Comparison of ENCODE assay signal across 19 cellular contexts in the genomic region with DNA sequence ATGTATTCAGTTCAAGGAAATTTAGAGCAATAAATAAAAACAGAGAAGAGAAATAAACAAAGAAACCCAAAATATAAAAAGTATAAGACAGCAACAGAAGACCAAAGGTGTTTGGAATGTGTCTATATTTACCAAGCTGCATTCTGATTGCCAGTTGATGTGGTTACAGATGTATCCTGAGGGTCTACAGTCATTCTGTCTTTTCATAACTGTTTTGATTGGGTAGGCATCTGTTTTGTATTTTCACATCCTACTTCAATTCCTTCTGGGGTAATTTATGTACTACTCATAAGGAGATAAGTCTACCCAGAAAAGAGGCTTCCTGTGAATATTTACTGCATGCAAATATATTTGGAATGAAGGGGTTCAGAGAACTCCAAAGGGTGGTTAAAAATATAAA.
DNase-seq lines count a peak whose midpoint lies in the region; ATAC-seq and TF ChIP-seq lines count a peak whose summit lies in the region.
"Had no signal": no experiment of that assay in that cellular context is flagged by ENCODE, and none has a peak within 500 bp of the region (broad histone marks: within the 10 kb centered on the region; RNA-seq: fewer than 3 reads in every experiment).

No MANE protein-coding gene starts in this region.

- H3K27me3 ChIP-seq in KMS-11 (ENCODE audit: insufficient read depth, low read depth) (no peaks in the 10 kb centered on the region), transverse colon (no peaks in the 10 kb centered on the region)
- H3K27me3 ChIP-seq: SJSA1 had no signal

- H3K4me1 Mint-ChIP-seq in endothelial cell (ENCODE audit: unreplicated experiment), result no peaks in the 10 kb centered on the region
- H3K4me1 Mint-ChIP-seq: B cell; CD4-positive, CD25-positive, alpha-beta regulatory T cell; T-helper 17 cell had no signal

- in situ Hi-C loops in transverse colon (cut with MboI; ENCODE audit: low pct_ligation_motif_present in 1 of 4, low pct_unique_long_range_greater_than_20kb in 1 of 4, low sequenced_read_pairs in 3 of 4), result no loop called here

- H3K27me3 Mint-ChIP-seq in endothelial cell (ENCODE audit: unreplicated experiment), result no peaks in the 10 kb centered on the region
- H3K27me3 Mint-ChIP-seq: B cell; CD4-positive, CD25-positive, alpha-beta regulatory T cell; T-helper 17 cell had no signal

- no peak for ATAC-seq in SK-N-SH treated with all-trans-retinoic acid at 6 μM for 48 hours
- ATAC-seq: HCT116, T-helper 17 cell had no signal

- H3K9ac ChIP-seq in KMS-11, result no peak overlapping the region

- no peaks in the 10 kb centered on the region for H3K9me3 ChIP-seq in OCI-LY7 (ENCODE audit: low read length)
- H3K9me3 ChIP-seq in transverse colon, result no peaks in the 10 kb centered on the region
- H3K9me3 ChIP-seq: SJSA1 had no signal

- TF ChIP-seq CTCF in KMS-11 (conservative IDR thresholded peaks at IDR 0.05; ENCODE audit: low read depth, low read length) (no peak), OCI-LY7 (conservative IDR thresholded peaks at IDR 0.05; ENCODE audit: low read length) (no peak), transverse colon (IDR thresholded peaks at IDR 0.05) (no peak), endothelial cell (IDR thresholded peaks at IDR 0.05; ENCODE audit: unreplicated experiment) (no peak)

- H3K9me3 Mint-ChIP-seq in endothelial cell (ENCODE audit: unreplicated experiment), result no peaks in the 10 kb centered on the region

- H3K9me2 ChIP-seq in OCI-LY7 (ENCODE audit: insufficient read depth, low read length), result no peaks in the 10 kb centered on the region

- POLR2A ChIA-PET in OCI-LY7 (lab: Charles Lee), result no interaction called here

- no peaks in the 10 kb centered on the region for H3K79me2 ChIP-seq in KMS-11 (ENCODE audit: insufficient read depth, low read depth)
- no peaks in the 10 kb centered on the region for H3K79me2 ChIP-seq in OCI-LY7 (ENCODE audit: insufficient read depth, low read depth, low read length)

- no peak for TF ChIP-seq POLR2A in transverse colon (IDR thresholded peaks at IDR 0.05)

- H3K36me3 ChIP-seq in KMS-11 (ENCODE audit: insufficient read depth) (no peaks in the 10 kb centered on the region), OCI-LY7 (ENCODE audit: insufficient read depth, low read length) (no peaks in the 10 kb centered on the region), transverse colon (no peaks in the 10 kb centered on the region)
- H3K36me3 ChIP-seq: SJSA1 had no signal

- no peak overlapping the region for H3K4me3 Mint-ChIP-seq in endothelial cell (ENCODE audit: unreplicated experiment)
- H3K4me3 Mint-ChIP-seq: B cell; CD4-positive, CD25-positive, alpha-beta regulatory T cell; T-helper 17 cell had no signal

- H2AFZ ChIP-seq in KMS-11 (ENCODE audit: low read depth) (no peak overlapping the region), OCI-LY7 (ENCODE audit: low read length) (no peak overlapping the region)

- no TSS peak for BruUV-seq in OCI-LY7 (replicated peaks; lab: Mats Ljungman, UMichigan)

- H3K27ac ChIP-seq in KMS-11 (peak overlapping the region; percentile 47; the same call in 1 of the 2 replicates), OCI-LY7 (ENCODE audit: low read depth, low read length, poor library complexity, severe bottlenecking) (peak overlapping the region; percentile 30), transverse colon (no peak overlapping the region)
- H3K27ac ChIP-seq: SJSA1 had no signal

- H3K4me2 ChIP-seq in KMS-11, result peak overlapping the region; percentile 59
- no peak overlapping the region for H3K4me2 ChIP-seq in OCI-LY7 (ENCODE audit: low read length)

- intact Hi-C loops in OCI-LY7 (cut with micrococcal nuclease; ENCODE audit: unreplicated experiment) (no loop called here), transverse colon (cut with DNase I; ENCODE audit: low total_unique reads) (no loop called here)

- DNase-seq in OCI-LY7 (ENCODE audit: low spot score) (no peak), Ammon's horn (ENCODE audit: low spot score) (no peak), transverse colon (no peak), NCI-H526 treated with DMSO at 0.1 percent for 48 hours (lab: John Stamatoyannopoulos, UW) (no peak), endothelial cell (ENCODE audit: low spot score) (no peak)
- DNase-seq: CD4-positive, CD25-positive, alpha-beta regulatory T cell; IMR-90; Karpas-422; NCI-H2029; NCI-H69; Right ventricle myocardium superior; SW 1271; T-helper 17 cell; T1000 had no signal

- peak overlapping the region; percentile 62 for H3K4me3 ChIP-seq in KMS-11 (IDR thresholded peaks at IDR 0.05; ENCODE audit: insufficient read depth, low read depth, low read length)
- no peak overlapping the region for H3K4me3 ChIP-seq in OCI-LY7 (ENCODE audit: low read depth, low read length, poor library complexity, severe bottlenecking)
- no peak overlapping the region for H3K4me3 ChIP-seq in transverse colon
- H3K4me3 ChIP-seq: SJSA1 had no signal

- no peaks in the 10 kb centered on the region for H4K20me1 ChIP-seq in KMS-11 (ENCODE audit: insufficient read depth)
- H4K20me1 ChIP-seq in OCI-LY7 (ENCODE audit: insufficient read depth, low read length), result no peaks in the 10 kb centered on the region

- no peaks in the 10 kb centered on the region for H3K36me3 Mint-ChIP-seq in endothelial cell (ENCODE audit: low read depth, unreplicated experiment)
- H3K36me3 Mint-ChIP-seq: CD4-positive, CD25-positive, alpha-beta regulatory T cell had no signal

- no peak for TF ChIP-seq EP300 in transverse colon (IDR thresholded peaks at IDR 0.05; ENCODE audit: low read depth)

- H3K4me1 ChIP-seq in KMS-11 (ENCODE audit: low read depth, poor library complexity, severe bottlenecking) (peaks cover 38% of the 10 kb centered on the region), OCI-LY7 (ENCODE audit: insufficient read depth, low read length, poor library complexity, severe bottlenecking) (no peaks in the 10 kb centered on the region), transverse colon (no peaks in the 10 kb centered on the region)
- H3K4me1 ChIP-seq: SJSA1 had no signal

- CTCF ChIA-PET in OCI-LY7 (lab: Charles Lee; ENCODE audit: unreplicated experiment), result no interaction called here

- H3K27ac Mint-ChIP-seq in endothelial cell (ENCODE audit: unreplicated experiment), result no peak overlapping the region
- H3K27ac Mint-ChIP-seq: B cell; CD4-positive, CD25-positive, alpha-beta regulatory T cell; T-helper 17 cell had no signal

TF ChIP-seq in SK-N-SH treated with all-trans-retinoic acid at 6 μM for 48 hours, 23 proteins besides CTCF, POLR2A, EP300 and RAD21:
- TF ChIP-seq TCF4 (CRISPR knock-in tag; IDR thresholded peaks at IDR 0.05; ENCODE audit: borderline replicate concordance), result peak; percentile 20; the same call in 1 of the 2 replicates
- no peak for TF ChIP-seq SNAI2 (CRISPR knock-in tag; IDR thresholded peaks at IDR 0.05)
TF ChIP-seq in SK-N-SH treated with all-trans-retinoic acid at 6 μM for 48 hours: peak in this region for 1.

Comparison
In these comparisons a context has a peak if more than half of its experiments do, and no peak if none do; other contexts are left out.
1. H3K27ac ChIP-seq: peak in KMS-11 (single experiment) and OCI-LY7 (single experiment); none in transverse colon (0 of 4).